In the genomic region with DNA sequence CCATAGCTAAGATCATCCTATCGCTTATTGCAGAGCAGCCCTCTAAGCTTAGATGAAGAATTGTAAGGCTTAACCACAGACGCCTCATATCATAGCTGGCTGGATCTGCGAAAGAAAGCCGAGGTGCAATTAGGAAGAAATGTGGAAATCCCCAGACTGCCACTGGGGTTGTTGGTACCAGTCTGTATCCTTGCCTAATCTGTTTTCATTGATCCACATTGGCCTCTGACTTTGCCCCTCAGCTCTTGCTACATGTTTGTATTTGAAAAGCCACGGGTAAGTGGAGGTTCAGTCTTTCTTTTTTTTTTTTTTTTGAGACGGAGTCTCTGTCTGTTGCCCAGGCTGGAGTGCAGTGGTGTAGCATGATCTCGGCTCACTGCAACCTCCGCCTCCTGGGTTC, we compare ENCODE assay signal across 19 cellular contexts. TPM values are rescaled to one million over a fixed set of nuclear protein-coding genes. Genes with fewer than 3 reads are reported as not detected.
A peak's percentile ranks its signal among the peaks of the same experiment; 100 is the strongest.
DNase-seq lines count a peak whose midpoint lies in the region; ATAC-seq, FAIRE-seq and TF ChIP-seq lines count a peak whose summit lies in the region.
"Had no signal": no experiment of that assay in that cellular context is flagged by ENCODE, and none has a peak within 500 bp of the region (broad histone marks: within the 10 kb centered on the region; RNA-seq: fewer than 3 reads in every experiment).

No MANE protein-coding gene starts in this region.

- H2AFZ ChIP-seq in HepG2 (ENCODE audit: low read length), result no peak overlapping the region

- H3K27ac Mint-ChIP-seq in activated T-helper 17 cell treated with anti-CD3 and anti-CD28 coated beads, Interleukin-2, amount 50 U/mL, for 72 hours, result peak overlapping the region; percentile 20
- H3K27ac Mint-ChIP-seq: CD4-positive, alpha-beta T cell; HFFc6 had no signal

- WGBS in HepG2 (ENCODE audit: low lambda C conversion rate), result 70% methylated on average over 8 of the region's 8 CpGs

- no peak for FAIRE-seq in HepG2 (lab: Jason Lieb, UNC)
- FAIRE-seq: A204.1 had no signal

- H3K79me2 ChIP-seq in HepG2 (ENCODE audit: insufficient read depth, low read length), result no peaks in the 10 kb centered on the region

- peak overlapping the region; percentile 16 for H3K27ac ChIP-seq in HepG2 (ENCODE audit: extremely low read length, insufficient read depth, low read length)

- peaks cover 40% of the 10 kb centered on the region for H3K4me1 ChIP-seq in HepG2 (ENCODE audit: insufficient read depth, low read length)
- H3K4me1 ChIP-seq: BE2C had no signal

- ATAC-seq in activated T-helper 17 cell treated with anti-CD3 and anti-CD28 coated beads, Interleukin-2, amount 50 U/mL, for 72 hours (replicated peaks), result no peak
- ATAC-seq in HepG2, result peak; percentile 72
- no peak for ATAC-seq in HG03280 (IDR thresholded peaks at IDR 0.05; ENCODE audit: unreplicated experiment)
- ATAC-seq: HCT116 had no signal

- TF ChIP-seq EP300 in HepG2 (IDR thresholded peaks at IDR 0.05; ENCODE audit: low read depth in 2 of 2, low read length in 2 of 2) (peak in 1 of 2 experiments; percentile 42; a peak in 1 of 4 replicates), HepG2 (CRISPR knock-in tag; IDR thresholded peaks at IDR 0.05; ENCODE audit: borderline replicate concordance) (no peak)

- intact Hi-C loops in HepG2 (cut with micrococcal nuclease; ENCODE audit: unreplicated experiment), result no loop called here

- H3K27me3 Mint-ChIP-seq in activated T-helper 17 cell treated with anti-CD3 and anti-CD28 coated beads, Interleukin-2, amount 50 U/mL, for 72 hours, result no peaks in the 10 kb centered on the region
- H3K27me3 Mint-ChIP-seq: CD4-positive, alpha-beta T cell had no signal

- no peaks in the 10 kb centered on the region for H3K4me1 Mint-ChIP-seq in activated T-helper 17 cell treated with anti-CD3 and anti-CD28 coated beads, Interleukin-2, amount 50 U/mL, for 72 hours

- in situ Hi-C loops in HepG2 (cut with HindIII; ENCODE audit: extremely low pct_ligation_motif_present, low pct_unique_long_range_greater_than_20kb), result no loop called here

- peak; percentile 28 for DNase-seq in HuH-7 (ENCODE audit: low spot score)
- no peak for DNase-seq in HepG2 (ENCODE audit: low spot score)
- DNase-seq in DMS79 (lab: John Stamatoyannopoulos, UW), result no peak
- no peak for DNase-seq in CD1c-positive myeloid dendritic cell (ENCODE audit: extremely low spot score)
- DNase-seq: ACHN; BE2C; C1 segment of cervical spinal cord; Caco-2; CD4-positive, alpha-beta T cell; DMS153; DMS79 treated with DMSO at 0.1 percent for 48 hours; GF-D8; GOT3; H7; HFFc6 had no signal

- no peaks in the 10 kb centered on the region for H4K20me1 ChIP-seq in HepG2 (ENCODE audit: insufficient read depth, low read length)

- BruUV-seq in HepG2 (replicated peaks; lab: Mats Ljungman, UMichigan), result no TSS peak

- TF ChIP-seq POLR2A in HepG2 (IDR thresholded peaks at IDR 0.05; ENCODE audit: insufficient read depth in 1 of 2, low read depth in 2 of 2, low read length in 2 of 2), result no peak

- H3K9me3 ChIP-seq in HepG2 (ENCODE audit: low read length), result no peaks in the 10 kb centered on the region
- H3K9me3 ChIP-seq: BE2C, Caco-2 had no signal

- no peaks in the 10 kb centered on the region for H3K9me3 Mint-ChIP-seq in activated T-helper 17 cell treated with anti-CD3 and anti-CD28 coated beads, Interleukin-2, amount 50 U/mL, for 72 hours
- H3K9me3 Mint-ChIP-seq: CD4-positive, alpha-beta T cell; HFFc6 had no signal

- CTCF ChIA-PET in HepG2 (lab: Yijun Ruan, JAX; ENCODE audit: low intra/inter-chr PET ratio, low total read pairs), result no interaction called here

- TF ChIP-seq CTCF in HepG2 (CRISPR knock-in tag; IDR thresholded peaks at IDR 0.05), result no peak

- POLR2A ChIA-PET in HepG2 (lab: Yijun Ruan, JAX), result interaction anchor here (0.9 to 1.4 kb wide), 2 partner anchors 17 to 18 kb away, joined by 3 to 5 read pairs; no protein-coding TSS in a partner anchor

- no peaks in the 10 kb centered on the region for H3K36me3 ChIP-seq in HepG2 (replicated peaks in 1 of 2; ENCODE audit: control insufficient read depth in 1 of 2, insufficient read depth in 2 of 2, low read length in 2 of 2)
- H3K36me3 ChIP-seq: BE2C had no signal

- H3K27me3 ChIP-seq in HepG2 (ENCODE audit: control insufficient read depth in 1 of 2, insufficient read depth in 2 of 2, low read length in 2 of 2), result no peaks in the 10 kb centered on the region
- H3K27me3 ChIP-seq: BE2C had no signal

- H3K9ac ChIP-seq in HepG2 (ENCODE audit: insufficient read depth, low read depth, low read length), result no peak overlapping the region

- no peak overlapping the region for H3K4me2 ChIP-seq in HepG2 (ENCODE audit: low read depth, low read length)

- H3K4me3 Mint-ChIP-seq in activated T-helper 17 cell treated with anti-CD3 and anti-CD28 coated beads, Interleukin-2, amount 50 U/mL, for 72 hours, result no peak overlapping the region
- H3K4me3 Mint-ChIP-seq: CD4-positive, alpha-beta T cell; HFFc6 had no signal

- peaks cover 20% of the 10 kb centered on the region for H3K36me3 Mint-ChIP-seq in activated T-helper 17 cell treated with anti-CD3 and anti-CD28 coated beads, Interleukin-2, amount 50 U/mL, for 72 hours (ENCODE audit: low read depth)

- H3K4me3 ChIP-seq in HepG2 (replicated peaks in 1 of 3; ENCODE audit: insufficient read depth in 1 of 3, low read depth in 2 of 3, low read length in 3 of 3), result no peak overlapping the region

- no peak for TF ChIP-seq RAD21 in HepG2 (CRISPR knock-in tag; IDR thresholded peaks at IDR 0.05)

TF ChIP-seq in HepG2, 621 proteins besides CTCF, POLR2A, EP300 and RAD21 (continues in another document):
- TF ChIP-seq PTBP1 (IDR thresholded peaks at IDR 0.05; ENCODE audit: low read depth, low read length, poor library complexity, severe bottlenecking) (no peak), ONECUT2 (CRISPR knock-in tag; IDR thresholded peaks at IDR 0.05) (0 out of 2 replicates have a peak, but pooled peaks have one; percentile 32), CEBPB (IDR thresholded peaks at IDR 0.05; ENCODE audit: borderline replicate concordance, low read depth, low read length) (peak; percentile 61; the same call in 1 of the 2 replicates), HNF4A (CRISPR knock-in tag; IDR thresholded peaks at IDR 0.05) (0 out of 2 replicates have a peak, but pooled peaks have one; percentile 28)
- TF ChIP-seq, protein P1, sequence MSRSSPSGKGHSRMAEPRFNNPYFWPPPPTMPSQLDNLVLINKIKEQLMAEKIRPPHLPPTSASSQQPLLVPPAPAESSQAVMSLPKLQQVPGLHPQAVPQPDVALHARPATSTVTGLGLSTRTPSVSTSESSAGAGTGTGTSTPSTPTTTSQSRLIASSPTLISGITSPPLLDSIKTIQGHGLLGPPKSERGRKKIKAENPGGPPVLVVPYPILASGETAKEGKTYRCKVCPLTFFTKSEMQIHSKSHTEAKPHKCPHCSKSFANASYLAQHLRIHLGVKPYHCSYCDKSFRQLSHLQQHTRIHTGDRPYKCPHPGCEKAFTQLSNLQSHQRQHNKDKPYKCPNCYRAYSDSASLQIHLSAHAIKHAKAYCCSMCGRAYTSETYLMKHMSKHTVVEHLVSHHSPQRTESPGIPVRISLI (CRISPR knock-in tag; IDR thresholded peaks at IDR 0.05; ENCODE audit: borderline replicate concordance), result peak; percentile 38; the same call in 1 of the 2 replicates

RNA-seq across cellular contexts. Expression of a gene that starts 48.9 kb away (rescaled TPM):
- total RNA-seq in activated T-helper 17 cell treated with anti-CD3 and anti-CD28 coated beads, Interleukin-2, amount 50 U/mL, for 72 hours, result 10 to 100 TPM; 24.1 to 36.3 TPM
- total RNA-seq in HepG2 (2016; rRNA removed; fragmentation: Illumina TruSeq; extraction: Trizol), result 13.3 and 15.3 TPM in 2 replicates
- total RNA-seq in HepG2 (2016; cell fraction: cytosol; rRNA removed; fragmentation: Illumina TruSeq; extraction: Trizol; ENCODE audit: low read depth), result 14.8 and 17.2 TPM in 2 replicates
- total RNA-seq in HepG2 (2016; cell fraction: insoluble cytoplasmic fraction; rRNA removed; fragmentation: Illumina TruSeq; extraction: Trizol), result 13.7 and 14.2 TPM in 2 replicates
- 9.3 and 11.0 TPM in 2 replicates for total RNA-seq in HepG2 (2016; cell fraction: membrane; rRNA removed; fragmentation: Illumina TruSeq; extraction: Trizol)
- 16.2 and 19.2 TPM in 2 replicates for total RNA-seq in HepG2 (2016; cell fraction: nucleus; rRNA removed; fragmentation: Illumina TruSeq; extraction: Trizol)
- 6.6 and 7.2 TPM in 2 replicates for polyA plus RNA-seq in HepG2 (2011; rRNA removed)
- polyA plus RNA-seq in HepG2 (2011; cell fraction: cytosol; rRNA removed), result 4.1 and 5.0 TPM in 2 replicates
- polyA plus RNA-seq in HepG2 (2011; cell fraction: nucleus; rRNA removed), result 5.8 and 10.1 TPM in 2 replicates
- 5.7 and 6.7 TPM in 2 replicates for polyA plus RNA-seq in HepG2 (2012)
- polyA plus RNA-seq in HepG2 (2016; cell fraction: cytosol; fragmentation: Illumina TruSeq; extraction: Trizol; ENCODE audit: low read depth), result 0.63 and 0.68 TPM in 2 replicates
- polyA plus RNA-seq in HepG2 (2016; cell fraction: insoluble cytoplasmic fraction; fragmentation: Illumina TruSeq; extraction: Trizol; ENCODE audit: low read depth), result 7.7 and 7.8 TPM in 2 replicates
- polyA plus RNA-seq in HepG2 (2016; cell fraction: membrane; fragmentation: Illumina TruSeq; extraction: Trizol; ENCODE audit: low read depth), result 1.3 and 1.7 TPM in 2 replicates
- polyA plus RNA-seq in HepG2 (2016; cell fraction: nucleus; fragmentation: Illumina TruSeq; extraction: Trizol; ENCODE audit: insufficient read depth, low read depth), result 6.0 and 6.4 TPM in 2 replicates
- polyA minus RNA-seq in HepG2 (2011; rRNA and poly(A)+ RNA removed; ENCODE audit: low replicate concordance), result 85.5 and 144 TPM in 2 replicates
- polyA minus RNA-seq in HepG2 (2011; cell fraction: cytosol; rRNA and poly(A)+ RNA removed), result 17.1 and 17.6 TPM in 2 replicates
- polyA minus RNA-seq in HepG2 (2011; cell fraction: nucleus; rRNA and poly(A)+ RNA removed), result 40.7 and 56.8 TPM in 2 replicates
